13 cellular contexts compared by ENCODE assay signal in genomic region chr17:40953876-40954275, GRCh38. TPM values are rescaled to one million over a fixed set of nuclear protein-coding genes. Genes with fewer than 3 reads are reported as not detected.
A peak's percentile ranks its signal among the peaks of the same experiment; 100 is the strongest.
DNase-seq lines count a peak whose midpoint lies in the region; TF ChIP-seq lines count a peak whose summit lies in the region.
"Had no signal": no experiment of that assay in that cellular context is flagged by ENCODE, and none has a peak within 500 bp of the region (broad histone marks: within the 10 kb centered on the region; RNA-seq: fewer than 3 reads in every experiment).

No MANE protein-coding gene starts in this region.

- H3K79me2 ChIP-seq in smooth muscle cell (ENCODE audit: low read depth) = no peaks in the 10 kb centered on the region

- no peak overlapping the region for H2AFZ ChIP-seq in smooth muscle cell (ENCODE audit: low read depth)

- DNase-seq in EH (ENCODE audit: low read depth) (peak; percentile 73), MG63 (peak; percentile 76), esophagus squamous epithelium (lab: John Stamatoyannopoulos, UW) (no peak), smooth muscle cell (lab: John Stamatoyannopoulos, UW; ENCODE audit: unreplicated experiment) (no peak), KBM-7 (no peak), NCI-H2081 treated with DMSO at 0.1 percent for 48 hours (lab: John Stamatoyannopoulos, UW) (no peak)
- no peak for DNase-seq in activated CD8-positive, alpha-beta memory T cell treated with anti-CD3 and anti-CD28 coated beads for 24 hours
- DNase-seq: effector CD4-positive, alpha-beta T cell; NCI-H1694; NK-92 treated with Interleukin-12 subunit alpha and Interleukin-12 subunit beta, amount 100 ng/mL, for 24 hours; stimulated activated naive CD8-positive, alpha-beta T cell treated with anti-CD3 and anti-CD28 coated beads, Interleukin-15, amount 100 ng/mL, for 72 hours had no signal

- in situ Hi-C loops in KBM-7 (cut with MboI; ENCODE audit: low pct_unique_long_range_greater_than_20kb, low sequenced_read_pairs) = no loop called here

- H3K9ac ChIP-seq in smooth muscle cell (ENCODE audit: low read depth) = peak overlapping the region; percentile 33

- peaks cover 4 to 62% (median 29%) of the 10 kb centered on the region in 3 donors for H3K4me1 ChIP-seq in esophagus squamous epithelium
- peaks cover 22% of the 10 kb centered on the region for H3K4me1 ChIP-seq in smooth muscle cell (ENCODE audit: low read depth)

- H3F3A ChIP-seq in smooth muscle cell (ENCODE audit: low read depth) = peaks cover 6% of the 10 kb centered on the region

- H3K36me3 ChIP-seq in MG63 (no peaks in the 10 kb centered on the region), esophagus squamous epithelium (no peaks in the 10 kb centered on the region), smooth muscle cell (ENCODE audit: low read depth) (no peaks in the 10 kb centered on the region)

- H3K4me3 ChIP-seq in MG63 (no peak overlapping the region), esophagus squamous epithelium (no peak overlapping the region), smooth muscle cell (no peak overlapping the region)

- intact Hi-C loops in esophagus squamous epithelium (cut with DNase I) = no loop called here

- H3K27me3 ChIP-seq in MG63 (no peaks in the 10 kb centered on the region), esophagus squamous epithelium (peaks cover 0 to 27% (median 0%) of the 10 kb centered on the region in 4 donors), smooth muscle cell (ENCODE audit: low read depth) (no peaks in the 10 kb centered on the region)

- H3K4me2 ChIP-seq in smooth muscle cell = no peak overlapping the region

- no peaks in the 10 kb centered on the region for H4K20me1 ChIP-seq in smooth muscle cell (ENCODE audit: low read depth)

- H3K27ac ChIP-seq in esophagus squamous epithelium (peak overlapping the region; percentile 5 to 74 (median 44)), smooth muscle cell (ENCODE audit: low read depth) (peak overlapping the region; percentile 79)

- 51 to 57% methylated on average over 2 of the region's 2 CpGs for WGBS in esophagus squamous epithelium, 2 donors
- WGBS in smooth muscle cell (ENCODE audit: low lambda C conversion rate) = 77% methylated on average over 2 of the region's 2 CpGs

- TF ChIP-seq POLR2A in esophagus squamous epithelium (IDR thresholded peaks at IDR 0.05) = no peak

- TF ChIP-seq CTCF in esophagus squamous epithelium (IDR thresholded peaks at IDR 0.05) = no peak
- no peak for TF ChIP-seq CTCF in smooth muscle cell (IDR thresholded peaks at IDR 0.05; ENCODE audit: borderline replicate concordance, insufficient read depth, poor library complexity, severe bottlenecking)

- H3K9me3 ChIP-seq in MG63 = no peaks in the 10 kb centered on the region
- no peaks in the 10 kb centered on the region for H3K9me3 ChIP-seq in esophagus squamous epithelium
- no peaks in the 10 kb centered on the region for H3K9me3 ChIP-seq in smooth muscle cell (replicated peaks; ENCODE audit: low read depth)

RNA-seq across cellular contexts. Expression of gene KRT39, which starts 12.9 kb away (rescaled TPM):
- not detected in 2 replicates for total RNA-seq in MG63 (2014; rRNA removed; shearing (Covaris generic); ENCODE audit: low replicate concordance)
- not detected for total RNA-seq in esophagus squamous epithelium
- not detected in 2 replicates for total RNA-seq in smooth muscle cell
- not detected in 2 replicates for polyA plus RNA-seq in smooth muscle cell
- total RNA-seq: activated naive CD4-positive, alpha-beta T cell treated with anti-CD3 and anti-CD28 coated beads, Interleukin-2, amount 50 U/mL, for 72 hours; myocyte had no signal

RNA-seq across cellular contexts. Expression of gene KRT23, which starts 16.4 kb away (rescaled TPM):
- 0.07 TPM in 1 of 2 replicates, not detected in the other for total RNA-seq in MG63 (2014; rRNA removed; shearing (Covaris generic); ENCODE audit: low replicate concordance)
- 10 to 100 TPM in 1 of 4 donors, 1 to 10 TPM in 2, under 1 TPM in 1; 0.38 to 19.6 (median 4.9) TPM for total RNA-seq in esophagus squamous epithelium
- total RNA-seq in smooth muscle cell = 39.7 and 46.3 TPM in 2 replicates
- polyA plus RNA-seq in smooth muscle cell = 4.5 and 14.4 TPM in 2 replicates
- total RNA-seq: activated naive CD4-positive, alpha-beta T cell treated with anti-CD3 and anti-CD28 coated beads, Interleukin-2, amount 50 U/mL, for 72 hours; myocyte had no signal

RNA-seq across cellular contexts. Expression of gene KRT40, which starts 30.2 kb away (rescaled TPM):
- not detected in 2 replicates for total RNA-seq in MG63 (2014; rRNA removed; shearing (Covaris generic); ENCODE audit: low replicate concordance)
- total RNA-seq in esophagus squamous epithelium (under 1 TPM in 1 of 4 donors, not detected in 3; 0.19 TPM), smooth muscle cell (not detected in 2 replicates)
- polyA plus RNA-seq in smooth muscle cell = not detected in 2 replicates
- total RNA-seq: activated naive CD4-positive, alpha-beta T cell treated with anti-CD3 and anti-CD28 coated beads, Interleukin-2, amount 50 U/mL, for 72 hours; myocyte had no signal

RNA-seq across cellular contexts. Expression of gene KRTAP3-3, which starts 40.1 kb away (rescaled TPM):
- total RNA-seq in MG63 (2014; rRNA removed; shearing (Covaris generic); ENCODE audit: low replicate concordance) = not detected in 2 replicates
- total RNA-seq in esophagus squamous epithelium (not detected), smooth muscle cell (not detected in 2 replicates)
- polyA plus RNA-seq in smooth muscle cell = not detected in 2 replicates
- total RNA-seq: activated naive CD4-positive, alpha-beta T cell treated with anti-CD3 and anti-CD28 coated beads, Interleukin-2, amount 50 U/mL, for 72 hours; myocyte had no signal

RNA-seq across cellular contexts. Expression of gene KRTAP3-2, which starts 45.8 kb away (rescaled TPM):
- not detected in 2 replicates for total RNA-seq in MG63 (2014; rRNA removed; shearing (Covaris generic); ENCODE audit: low replicate concordance)
- total RNA-seq in esophagus squamous epithelium (under 1 TPM in 1 of 4 donors, not detected in 3; 0.57 TPM), smooth muscle cell (not detected in 2 replicates)
- not detected in 2 replicates for polyA plus RNA-seq in smooth muscle cell
- total RNA-seq: activated naive CD4-positive, alpha-beta T cell treated with anti-CD3 and anti-CD28 coated beads, Interleukin-2, amount 50 U/mL, for 72 hours; myocyte had no signal

Comparison
In these comparisons a context has a peak if more than half of its experiments do, and no peak if none do; other contexts are left out.
1. DNase-seq: peak in EH (single experiment) and MG63 (single experiment); none in esophagus squamous epithelium (single experiment), smooth muscle cell (single experiment), activated CD8-positive, alpha-beta memory T cell treated with anti-CD3 and anti-CD28 coated beads for 24 hours (single experiment), KBM-7 (single experiment) and NCI-H2081 treated with DMSO at 0.1 percent for 48 hours (single experiment).